3 cellular contexts compared by ENCODE assay signal in genomic region chr12:21634245-21634644, GRCh38.
TF ChIP-seq lines count a peak whose summit lies in the region.

No MANE protein-coding gene starts in this region.

TF ChIP-seq in A549, 52 proteins besides CTCF, POLR2A, EP300 and RAD21:
- TF ChIP-seq HOXA7 (CRISPR knock-in tag; IDR thresholded peaks at IDR 0.05) (0 out of 2 replicates have a peak, but pooled peaks have one; percentile 43), CHD2 (IDR thresholded peaks at IDR 0.05; ENCODE audit: low read length, partially characterized antibody) (no peak), FOSB (CRISPR knock-in tag; IDR thresholded peaks at IDR 0.05) (peak; percentile 66; the same call in 1 of the 2 replicates)

TF ChIP-seq in GM23338, 12 proteins besides CTCF, POLR2A, EP300 and RAD21:
- TF ChIP-seq EZH2 (IDR thresholded peaks at IDR 0.05; ENCODE audit: low read depth, unreplicated experiment) = no peak
- no peak for TF ChIP-seq CREB1 (CRISPR knock-in tag; IDR thresholded peaks at IDR 0.05; ENCODE audit: low read depth)
- TF ChIP-seq POLR2AphosphoS5 (IDR thresholded peaks at IDR 0.05; ENCODE audit: low read depth) = no peak
- no peak for TF ChIP-seq NANOG (IDR thresholded peaks at IDR 0.05; ENCODE audit: borderline replicate concordance)
- no peak for TF ChIP-seq ZNF114 (CRISPR knock-in tag; IDR thresholded peaks at IDR 0.05)
- no peak for TF ChIP-seq EZH2phosphoT487 (IDR thresholded peaks at IDR 0.05; ENCODE audit: unreplicated experiment)
- no peak for TF ChIP-seq ETS1 (IDR thresholded peaks at IDR 0.05)
- no peak for TF ChIP-seq REST (IDR thresholded peaks at IDR 0.05; ENCODE audit: unreplicated experiment)
- no peak for TF ChIP-seq ZNF462 (CRISPR knock-in tag; IDR thresholded peaks at IDR 0.05)
- TF ChIP-seq STAT1 (IDR thresholded peaks at IDR 0.05; ENCODE audit: unreplicated experiment) = no peak
- no peak for TF ChIP-seq JUNB (IDR thresholded peaks at IDR 0.05; ENCODE audit: unreplicated experiment)

TF ChIP-seq in K562, 482 proteins besides CTCF, POLR2A, EP300 and RAD21:
- TF ChIP-seq SUPT5H (IDR thresholded peaks at IDR 0.05) = peak; percentile 49; the same call in 1 of the 2 replicates
- TF ChIP-seq POLR2B (IDR thresholded peaks at IDR 0.05; ENCODE audit: low read depth, partially characterized antibody) = peak; percentile 36
- TF ChIP-seq KHSRP (IDR thresholded peaks at IDR 0.05) = no peak
TF ChIP-seq in K562: peak in this region for 2.
